In the genomic region with DNA sequence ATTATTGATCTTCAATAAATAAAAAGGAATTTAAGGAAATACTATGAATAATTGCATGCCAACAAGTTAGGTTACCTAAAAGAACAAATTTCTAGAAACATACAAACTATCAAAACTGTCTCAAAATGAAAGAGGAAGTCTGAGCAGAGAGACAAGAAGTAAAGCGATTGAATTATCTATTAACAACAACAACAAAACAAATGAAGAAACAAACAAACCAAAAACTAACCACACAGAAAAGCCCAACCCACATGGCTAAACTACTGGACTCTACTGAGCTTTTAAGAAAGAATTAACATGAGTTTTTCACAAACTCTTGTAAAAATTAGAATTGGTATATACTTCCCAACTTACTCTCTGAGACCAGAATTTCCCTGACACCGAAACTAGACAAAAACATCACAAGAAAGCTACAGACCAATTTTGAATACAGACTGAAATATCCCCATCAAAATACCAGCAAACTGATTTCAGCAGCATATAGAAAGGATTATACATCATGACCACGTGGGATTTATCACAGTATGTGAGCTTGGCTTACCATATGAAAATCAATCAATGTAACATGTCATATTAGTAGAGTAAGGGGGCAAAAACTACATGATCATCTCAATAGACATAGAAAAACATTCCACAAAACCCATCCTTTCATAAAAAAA, we compare ENCODE assay signal across 13 cellular contexts.
DNase-seq lines count a peak whose midpoint lies in the region; ATAC-seq and TF ChIP-seq lines count a peak whose summit lies in the region.
"Had no signal": no experiment of that assay in that cellular context is flagged by ENCODE, and none has a peak within 500 bp of the region (broad histone marks: within the 10 kb centered on the region; RNA-seq: fewer than 3 reads in every experiment).

No MANE protein-coding gene starts in this region.

- in situ Hi-C loops in GM13976 (cut with MboI; ENCODE audit: low sequenced_read_pairs, unreplicated experiment), result no loop called here

- peak; percentile 15 for DNase-seq in GM13976 (ENCODE audit: low spot score)
- DNase-seq in activated naive CD4-positive, alpha-beta T cell treated with Interleukin-2 at 50 U/mL for 16 hours, result no peak
- no peak for DNase-seq in NCI-H1092 (lab: John Stamatoyannopoulos, UW)
- DNase-seq in NCI-H1417 (lab: John Stamatoyannopoulos, UW), result no peak
- DNase-seq: NCI-H446; posterior cingulate gyrus; stimulated activated CD4-positive, alpha-beta T cell treated with anti-CD3 and anti-CD28 coated beads, Interleukin-4, amount 100 ng/mL, for 4 hours had no signal

- no peak for TF ChIP-seq CTCF in GM13976 (IDR thresholded peaks at IDR 0.05; ENCODE audit: borderline replicate concordance, control extremely low read depth, extremely low read depth, insufficient read depth, missing control alignments)

- ATAC-seq in GM19455 (IDR thresholded peaks at IDR 0.05; ENCODE audit: unreplicated experiment), result peak; percentile 89
- peak; percentile 84 for ATAC-seq in HG02852 (IDR thresholded peaks at IDR 0.05; ENCODE audit: unreplicated experiment)
- ATAC-seq in HG03571 (IDR thresholded peaks at IDR 0.05; ENCODE audit: unreplicated experiment), result peak; percentile 84
- ATAC-seq in HG03095 (IDR thresholded peaks at IDR 0.05; ENCODE audit: unreplicated experiment), result no peak
- ATAC-seq: K562, Right ventricle myocardium inferior had no signal
